ENCODE assay signal across 7 cellular contexts in the genomic region with DNA sequence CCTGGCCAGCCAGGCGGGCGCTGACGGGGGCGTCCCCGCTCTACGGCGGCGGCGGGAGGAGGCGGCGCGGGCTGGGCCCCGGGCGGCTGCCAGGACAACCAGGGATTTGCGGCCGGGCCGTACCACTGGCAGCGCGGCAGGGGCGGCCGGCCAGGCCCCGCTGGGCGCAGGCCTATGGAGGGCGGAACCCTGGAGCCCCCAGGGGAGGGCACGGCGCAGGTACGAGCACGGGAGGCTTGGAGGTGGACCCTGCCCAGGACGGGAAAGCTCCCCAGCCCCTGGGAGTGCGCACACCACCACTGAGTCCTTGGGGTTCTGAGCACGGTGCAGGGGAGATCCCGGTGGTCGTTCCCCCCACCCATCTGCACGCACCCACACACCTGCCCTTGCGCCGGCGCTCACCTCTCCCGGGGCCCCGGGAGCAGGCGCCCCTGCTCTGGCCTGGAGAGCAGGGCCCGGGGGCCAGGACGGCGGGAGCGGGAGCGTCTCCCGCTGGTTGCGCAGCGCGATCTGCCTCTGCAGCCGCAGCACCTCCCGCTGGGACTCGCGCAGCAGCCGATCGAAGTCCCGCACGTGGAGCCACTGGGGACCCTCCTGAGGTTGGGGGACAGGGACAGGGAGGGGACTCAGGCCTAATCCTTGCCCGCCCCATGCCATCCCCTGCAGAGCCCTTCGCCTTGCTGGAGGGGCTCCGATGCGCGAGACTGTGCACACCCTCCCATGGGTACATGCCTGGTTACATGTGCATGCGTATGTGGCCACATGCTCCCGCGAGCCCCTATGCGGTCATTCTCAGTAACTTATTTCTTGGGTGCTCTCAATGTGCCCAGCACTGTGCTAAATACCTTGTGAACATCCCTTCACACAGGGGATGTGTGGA. TPM values are rescaled to one million over a fixed set of nuclear protein-coding genes. Genes with fewer than 3 reads are reported as not detected.
A peak's percentile ranks its signal among the peaks of the same experiment; 100 is the strongest.
DNase-seq lines count a peak whose midpoint lies in the region; ATAC-seq and TF ChIP-seq lines count a peak whose summit lies in the region.

No MANE protein-coding gene starts in this region.

- H3K27me3 ChIP-seq in GM23338 (ENCODE audit: insufficient read depth) (peaks cover 23% of the 10 kb centered on the region), OCI-LY1 (ENCODE audit: insufficient read depth, low read length) (no peaks in the 10 kb centered on the region)

- DNase-seq in GM23338 (ENCODE audit: low spot score) (peak; percentile 74), epithelial cell of proximal tubule (ENCODE audit: low read depth) (no peak), natural killer cell (no peak), middle frontal gyrus (ENCODE audit: extremely low spot score, low spot score) (no peak), amniotic stem cell (lab: John Stamatoyannopoulos, UW) (no peak)

- H3K9me3 Mint-ChIP-seq in GM23338, result no peaks in the 10 kb centered on the region; the same call in 2 of the 3 replicates
- H3K9me3 Mint-ChIP-seq in natural killer cell, result no peaks in the 10 kb centered on the region

- TF ChIP-seq CTCF in GM23338 (conservative IDR thresholded peaks at IDR 0.05; ENCODE audit: low read depth in 2 of 2) (no peak), OCI-LY1 (IDR thresholded peaks at IDR 0.05; ENCODE audit: low read length) (no peak), epithelial cell of proximal tubule (conservative IDR thresholded peaks at IDR 0.05; ENCODE audit: low read depth, low read length) (no peak), natural killer cell (IDR thresholded peaks at IDR 0.05) (no peak)

- H3K36me3 Mint-ChIP-seq in GM23338 (ENCODE audit: low read depth), result no peaks in the 10 kb centered on the region
- peaks cover 7% of the 10 kb centered on the region for H3K36me3 Mint-ChIP-seq in natural killer cell

- peak; percentile 71 for ATAC-seq in GM23338
- ATAC-seq in natural killer cell, result no peak
- ATAC-seq in GM21786 (IDR thresholded peaks at IDR 0.05; ENCODE audit: unreplicated experiment), result no peak

- intact Hi-C loops in natural killer cell (cut with micrococcal nuclease), result no loop called here

- peak overlapping the region; percentile 86 for H3K4me2 ChIP-seq in GM23338
- H3K4me2 ChIP-seq in OCI-LY1 (ENCODE audit: low read length), result peak overlapping the region; percentile 29; the same call in 1 of the 2 replicates

- H3K9me2 ChIP-seq in GM23338 (ENCODE audit: insufficient read depth), result no peaks in the 10 kb centered on the region
- no peaks in the 10 kb centered on the region for H3K9me2 ChIP-seq in OCI-LY1 (ENCODE audit: low read depth, low read length)

- H3K79me2 ChIP-seq in GM23338 (replicated peaks; ENCODE audit: insufficient read depth) (no peaks in the 10 kb centered on the region), OCI-LY1 (ENCODE audit: insufficient read depth, low read length) (no peaks in the 10 kb centered on the region)

- peaks cover 29% of the 10 kb centered on the region for H3K4me1 ChIP-seq in GM23338 (ENCODE audit: insufficient read depth)
- H3K4me1 ChIP-seq in OCI-LY1 (ENCODE audit: insufficient read depth, low read length, severe bottlenecking), result peaks cover 29% of the 10 kb centered on the region

- H3K4me1 Mint-ChIP-seq in GM23338, result peaks cover 42% of the 10 kb centered on the region
- H3K4me1 Mint-ChIP-seq in natural killer cell, result peaks cover 55 to 61% of the 10 kb centered on the region in 2 donors

- H2AFZ ChIP-seq in GM23338 (peak overlapping the region; percentile 94), OCI-LY1 (ENCODE audit: low read length) (no peak overlapping the region)

- no peaks in the 10 kb centered on the region for H4K20me1 ChIP-seq in GM23338 (replicated peaks; ENCODE audit: insufficient read depth)
- H4K20me1 ChIP-seq in OCI-LY1 (ENCODE audit: insufficient read depth, low read length), result no peaks in the 10 kb centered on the region

- H3K27ac Mint-ChIP-seq in GM23338 (peak overlapping the region; percentile 45; the same call in 1 of the 2 replicates), natural killer cell (peak overlapping the region; percentile 87 to 93)

- H3K36me3 ChIP-seq in GM23338 (ENCODE audit: insufficient read depth) (no peaks in the 10 kb centered on the region), OCI-LY1 (ENCODE audit: insufficient read depth, low read length) (0 out of 2 replicates have a peak, but pooled peaks cover 7% of the 10 kb centered on the region)

- no peaks in the 10 kb centered on the region for H3K9me3 ChIP-seq in OCI-LY1 (ENCODE audit: low read length)

- no peak overlapping the region for H3K27ac ChIP-seq in GM23338 (ENCODE audit: low read depth)
- no peak overlapping the region for H3K27ac ChIP-seq in OCI-LY1 (ENCODE audit: low read depth, low read length, poor library complexity, severe bottlenecking)

- H3K4me3 ChIP-seq in GM23338 (peak overlapping the region; percentile 65), OCI-LY1 (ENCODE audit: low read depth, low read length, poor library complexity, severe bottlenecking) (peak overlapping the region; percentile 31), epithelial cell of proximal tubule (ENCODE audit: low read depth, low read length) (peak overlapping the region; percentile 56)

- H3K27me3 Mint-ChIP-seq in GM23338 (ENCODE audit: insufficient read depth, low read depth, poor library complexity), result peaks cover 42% of the 10 kb centered on the region
- no peaks in the 10 kb centered on the region for H3K27me3 Mint-ChIP-seq in natural killer cell (ENCODE audit: low read depth in 2 of 2)

- peak overlapping the region; percentile 79 for H3K4me3 Mint-ChIP-seq in GM23338
- peak overlapping the region; percentile 90 for H3K4me3 Mint-ChIP-seq in natural killer cell

- no peak overlapping the region; the same call in 1 of the 2 replicates for H3K9ac ChIP-seq in OCI-LY1 (ENCODE audit: low read length)

- H3F3A ChIP-seq in GM23338 (replicated peaks; ENCODE audit: low read depth) (peaks cover 3% of the 10 kb centered on the region; the same call in 1 of the 2 replicates), OCI-LY1 (ENCODE audit: insufficient read depth, low read length) (0 out of 2 replicates have a peak, but pooled peaks cover 12% of the 10 kb centered on the region)

TF ChIP-seq in GM23338, 12 proteins besides CTCF, POLR2A, EP300 and RAD21 (continues in another document):
- TF ChIP-seq POLR2AphosphoS5 (IDR thresholded peaks at IDR 0.05; ENCODE audit: low read depth), result peak; percentile 11; the same call in 1 of the 2 replicates

RNA-seq across cellular contexts. Expression of gene TSPOAP1, which starts 3.9 kb away (rescaled TPM):
- total RNA-seq in GM23338 (2014; rRNA removed; shearing (Covaris generic)), result 11.8 and 12.9 TPM in 2 replicates
- polyA plus RNA-seq in GM23338 (2016; fragmentation: Nextera tagmentation; extraction: Ambion mirVana), result 6.3 and 7.3 TPM in 2 replicates
- total RNA-seq in epithelial cell of proximal tubule (0.87 and 3.5 TPM in 2 replicates), natural killer cell (100 to 1,000 TPM; 176 to 282 (median 246) TPM)

RNA-seq across cellular contexts. Expression of gene SUPT4H1, which starts 27.4 kb away (rescaled TPM):
- total RNA-seq in GM23338 (2014; rRNA removed; shearing (Covaris generic)), result 82.2 and 87.0 TPM in 2 replicates
- polyA plus RNA-seq in GM23338 (2016; fragmentation: Nextera tagmentation; extraction: Ambion mirVana), result 73.9 and 83.7 TPM in 2 replicates
- total RNA-seq in epithelial cell of proximal tubule (43.8 and 47.6 TPM in 2 replicates), natural killer cell (10 to 100 TPM; 55.9 to 68.3 (median 68.1) TPM)

RNA-seq across cellular contexts. Expression of gene MPO, which starts 43.9 kb away (rescaled TPM):
- total RNA-seq in GM23338 (2014; rRNA removed; shearing (Covaris generic)), result 0.12 TPM in 1 of 2 replicates, not detected in the other
- 0.08 TPM in 1 of 2 replicates, not detected in the other for polyA plus RNA-seq in GM23338 (2016; fragmentation: Nextera tagmentation; extraction: Ambion mirVana)
- total RNA-seq in epithelial cell of proximal tubule, result not detected in 2 replicates
- total RNA-seq in natural killer cell, result 1 to 10 TPM in 2 of 3 donors, not detected in 1; 1.8 to 1.9 TPM

Comparison
In these comparisons a context has a peak if more than half of its experiments do, and no peak if none do; other contexts are left out.
1. RNA of gene TSPOAP1, which starts 3.9 kb away (total RNA-seq): 176 to 282 TPM in natural killer cell; 11.8 to 12.9 TPM in GM23338 and 0.87 to 3.5 TPM in epithelial cell of proximal tubule; every median in the first group is over 10 times any median in the second.
2. Peak in every context shown above with its lines, with median percentiles within 50 percentile points of each other: H3K4me3 ChIP-seq.